ENCODE assay signal across 1 cellular context in the genomic region with DNA sequence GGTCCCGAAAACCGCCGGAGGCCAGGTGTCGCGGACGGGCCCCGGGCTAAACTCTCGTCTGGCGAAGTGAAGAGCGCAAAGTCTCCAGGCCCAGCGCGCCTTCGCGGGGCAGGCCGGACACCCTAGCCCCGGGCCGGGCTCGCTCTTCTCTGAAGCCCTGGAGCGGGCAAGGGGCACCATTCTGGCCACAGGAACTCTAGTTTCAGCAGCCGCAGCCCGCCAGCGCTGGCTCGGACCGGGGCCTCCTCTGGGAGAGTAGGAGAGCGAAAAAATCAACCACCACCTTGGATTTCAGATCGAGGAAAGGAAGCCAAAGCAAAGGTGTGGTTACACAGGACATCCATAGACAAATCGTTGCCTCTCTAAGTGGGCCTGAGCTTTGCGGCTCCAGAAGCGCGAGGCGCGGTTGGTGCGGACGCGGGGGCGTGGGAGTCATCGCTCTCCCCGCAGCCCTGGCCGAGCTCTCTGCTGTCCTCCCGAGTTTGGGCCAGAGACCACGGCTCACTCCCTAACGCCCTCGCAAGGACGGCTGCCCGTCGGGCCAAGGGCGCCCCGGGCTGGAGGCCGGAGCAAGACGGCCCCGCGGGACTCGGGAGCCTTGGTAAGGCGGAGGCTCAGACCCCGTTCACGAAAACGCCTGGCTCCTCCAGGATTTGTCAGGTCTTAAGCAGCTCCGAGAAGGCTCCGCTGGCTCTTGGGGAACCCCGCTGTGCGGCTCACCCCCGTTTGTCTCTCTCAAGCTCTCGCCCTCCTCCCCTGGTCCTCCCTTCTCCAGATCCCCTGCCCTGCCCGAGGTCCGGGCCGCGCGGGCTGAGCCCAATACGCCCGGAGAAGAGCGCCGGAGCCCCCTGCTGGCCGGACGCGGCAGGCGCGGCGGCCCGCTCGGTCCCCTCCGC.
TF ChIP-seq lines count a peak whose summit lies in the region.

No MANE protein-coding gene starts in this region.

TF ChIP-seq in HepG2, 621 proteins besides CTCF, POLR2A, EP300 and RAD21 (continued from another document and continues in another):
- TF ChIP-seq, protein P1, sequence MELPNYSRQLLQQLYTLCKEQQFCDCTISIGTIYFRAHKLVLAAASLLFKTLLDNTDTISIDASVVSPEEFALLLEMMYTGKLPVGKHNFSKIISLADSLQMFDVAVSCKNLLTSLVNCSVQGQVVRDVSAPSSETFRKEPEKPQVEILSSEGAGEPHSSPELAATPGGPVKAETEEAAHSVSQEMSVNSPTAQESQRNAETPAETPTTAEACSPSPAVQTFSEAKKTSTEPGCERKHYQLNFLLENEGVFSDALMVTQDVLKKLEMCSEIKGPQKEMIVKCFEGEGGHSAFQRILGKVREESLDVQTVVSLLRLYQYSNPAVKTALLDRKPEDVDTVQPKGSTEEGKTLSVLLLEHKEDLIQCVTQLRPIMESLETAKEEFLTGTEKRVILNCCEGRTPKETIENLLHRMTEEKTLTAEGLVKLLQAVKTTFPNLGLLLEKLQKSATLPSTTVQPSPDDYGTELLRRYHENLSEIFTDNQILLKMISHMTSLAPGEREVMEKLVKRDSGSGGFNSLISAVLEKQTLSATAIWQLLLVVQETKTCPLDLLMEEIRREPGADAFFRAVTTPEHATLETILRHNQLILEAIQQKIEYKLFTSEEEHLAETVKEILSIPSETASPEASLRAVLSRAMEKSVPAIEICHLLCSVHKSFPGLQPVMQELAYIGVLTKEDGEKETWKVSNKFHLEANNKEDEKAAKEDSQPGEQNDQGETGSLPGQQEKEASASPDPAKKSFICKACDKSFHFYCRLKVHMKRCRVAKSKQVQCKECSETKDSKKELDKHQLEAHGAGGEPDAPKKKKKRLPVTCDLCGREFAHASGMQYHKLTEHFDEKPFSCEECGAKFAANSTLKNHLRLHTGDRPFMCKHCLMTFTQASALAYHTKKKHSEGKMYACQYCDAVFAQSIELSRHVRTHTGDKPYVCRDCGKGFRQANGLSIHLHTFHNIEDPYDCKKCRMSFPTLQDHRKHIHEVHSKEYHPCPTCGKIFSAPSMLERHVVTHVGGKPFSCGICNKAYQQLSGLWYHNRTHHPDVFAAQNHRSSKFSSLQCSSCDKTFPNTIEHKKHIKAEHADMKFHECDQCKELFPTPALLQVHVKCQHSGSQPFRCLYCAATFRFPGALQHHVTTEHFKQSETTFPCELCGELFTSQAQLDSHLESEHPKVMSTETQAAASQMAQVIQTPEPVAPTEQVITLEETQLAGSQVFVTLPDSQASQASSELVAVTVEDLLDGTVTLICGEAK (IDR thresholded peaks at IDR 0.05), result no peak
- TF ChIP-seq, protein P1 (CRISPR knock-in tag; IDR thresholded peaks at IDR 0.05), result 0 out of 2 replicates have a peak, but pooled peaks have one; percentile 33
- TF ChIP-seq HOXA3 (CRISPR knock-in tag; IDR thresholded peaks at IDR 0.05) (peak; percentile 45; the same call in 1 of the 2 replicates), GLMP (CRISPR knock-in tag; IDR thresholded peaks at IDR 0.05; ENCODE audit: borderline replicate concordance) (no peak), E2F2 (CRISPR knock-in tag; IDR thresholded peaks at IDR 0.05; ENCODE audit: borderline replicate concordance) (no peak), ZNF776 (CRISPR knock-in tag; IDR thresholded peaks at IDR 0.05) (no peak), KLF12 (CRISPR knock-in tag; IDR thresholded peaks at IDR 0.05; ENCODE audit: borderline replicate concordance) (no peak), ZNF850 (CRISPR knock-in tag; conservative IDR thresholded peaks at IDR 0.05) (0 out of 2 replicates have a peak, but pooled peaks have one; percentile 49), EED (CRISPR knock-in tag; IDR thresholded peaks at IDR 0.05) (0 out of 2 replicates have a peak, but pooled peaks have one; percentile 20), ZNF703 (CRISPR knock-in tag; IDR thresholded peaks at IDR 0.05; ENCODE audit: borderline replicate concordance) (no peak), ZBED4 (CRISPR knock-in tag; IDR thresholded peaks at IDR 0.05; ENCODE audit: borderline replicate concordance) (peak; percentile 93; the same call in 1 of the 2 replicates), GLI4 (CRISPR knock-in tag; IDR thresholded peaks at IDR 0.05; ENCODE audit: borderline replicate concordance) (no peak), HIC2 (CRISPR knock-in tag; IDR thresholded peaks at IDR 0.05; ENCODE audit: low read depth) (no peak), FOXP1 (IDR thresholded peaks at IDR 0.05) (no peak), FOXP1 (CRISPR knock-in tag; IDR thresholded peaks at IDR 0.05) (no peak), GABPB1 (CRISPR knock-in tag; IDR thresholded peaks at IDR 0.05) (peak; percentile 38; the same call in 1 of the 2 replicates), HES4 (CRISPR knock-in tag; IDR thresholded peaks at IDR 0.05; ENCODE audit: borderline replicate concordance) (no peak), SOX5 (CRISPR knock-in tag; IDR thresholded peaks at IDR 0.05; ENCODE audit: borderline replicate concordance) (no peak), FOXA3 (CRISPR knock-in tag; IDR thresholded peaks at IDR 0.05) (no peak), ZBTB44 (CRISPR knock-in tag; IDR thresholded peaks at IDR 0.05) (no peak), POGZ (CRISPR knock-in tag; IDR thresholded peaks at IDR 0.05) (no peak), NR2F2 (IDR thresholded peaks at IDR 0.05; ENCODE audit: borderline replicate concordance, low read depth) (no peak), ZNF749 (CRISPR knock-in tag; IDR thresholded peaks at IDR 0.05; ENCODE audit: borderline replicate concordance) (no peak), ZNF740 (CRISPR knock-in tag; IDR thresholded peaks at IDR 0.05) (no peak), ZNF333 (CRISPR knock-in tag; IDR thresholded peaks at IDR 0.05; ENCODE audit: borderline replicate concordance) (no peak), SMARCC2 (IDR thresholded peaks at IDR 0.05) (no peak), TEAD2 (CRISPR knock-in tag; IDR thresholded peaks at IDR 0.05) (no peak)
- TF ChIP-seq, protein P2, sequence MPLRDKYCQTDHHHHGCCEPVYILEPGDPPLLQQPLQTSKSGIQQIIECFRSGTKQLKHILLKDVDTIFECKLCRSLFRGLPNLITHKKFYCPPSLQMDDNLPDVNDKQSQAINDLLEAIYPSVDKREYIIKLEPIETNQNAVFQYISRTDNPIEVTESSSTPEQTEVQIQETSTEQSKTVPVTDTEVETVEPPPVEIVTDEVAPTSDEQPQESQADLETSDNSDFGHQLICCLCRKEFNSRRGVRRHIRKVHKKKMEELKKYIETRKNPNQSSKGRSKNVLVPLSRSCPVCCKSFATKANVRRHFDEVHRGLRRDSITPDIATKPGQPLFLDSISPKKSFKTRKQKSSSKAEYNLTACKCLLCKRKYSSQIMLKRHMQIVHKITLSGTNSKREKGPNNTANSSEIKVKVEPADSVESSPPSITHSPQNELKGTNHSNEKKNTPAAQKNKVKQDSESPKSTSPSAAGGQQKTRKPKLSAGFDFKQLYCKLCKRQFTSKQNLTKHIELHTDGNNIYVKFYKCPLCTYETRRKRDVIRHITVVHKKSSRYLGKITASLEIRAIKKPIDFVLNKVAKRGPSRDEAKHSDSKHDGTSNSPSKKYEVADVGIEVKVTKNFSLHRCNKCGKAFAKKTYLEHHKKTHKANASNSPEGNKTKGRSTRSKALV (CRISPR knock-in tag; IDR thresholded peaks at IDR 0.05), result no peak
